In the genomic region with DNA sequence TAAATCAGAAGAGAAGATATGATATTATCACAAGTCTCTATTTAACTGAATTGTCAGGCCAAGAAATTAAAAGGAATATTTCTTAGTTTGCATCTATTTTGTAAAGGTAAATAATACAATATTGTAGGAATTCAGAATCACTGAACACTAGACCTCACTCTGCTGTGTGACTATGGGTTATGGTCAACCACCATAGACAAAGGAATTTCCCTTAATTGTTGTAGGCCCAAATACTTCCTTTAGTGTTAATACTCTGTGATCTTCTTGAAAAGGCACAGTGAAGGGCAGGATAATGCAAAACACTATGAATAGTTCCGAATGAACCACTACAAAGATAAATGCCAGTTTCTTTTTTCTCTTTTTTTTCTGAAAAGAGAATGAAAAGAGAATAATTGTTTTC, we compare ENCODE assay signal across 11 cellular contexts.
"Had no signal": no experiment of that assay in that cellular context is flagged by ENCODE, and none has a peak within 500 bp of the region (broad histone marks: within the 10 kb centered on the region; RNA-seq: fewer than 3 reads in every experiment).

No MANE protein-coding gene starts in this region.

- H3K27ac Mint-ChIP-seq: GM23338, HFFc6 had no signal

- H3K9me3 ChIP-seq: HAP-1 had no signal

- FAIRE-seq: H1, H54 had no signal

- ATAC-seq: GM23338, HCT116 had no signal

- H3K36me3 ChIP-seq: HAP-1 had no signal

- H3K4me3 Mint-ChIP-seq: GM23338, H9, HFFc6 had no signal

- H3K9me3 Mint-ChIP-seq: GM23338, H9 had no signal

- H3K4me2 ChIP-seq: GM23338 had no signal

- H3K27ac ChIP-seq: GM23248 had no signal

- H3K9ac ChIP-seq: GM23248 had no signal

- H2AFZ ChIP-seq: GM23248, GM23338 had no signal

- DNase-seq: GM23248, GOT3, H7, H9, HCEC 1CT, HFFc6 had no signal

- H3K4me3 ChIP-seq: GM23248, GM23338, HAP-1 had no signal
